ENCODE assay signal across 15 cellular contexts in the genomic region with DNA sequence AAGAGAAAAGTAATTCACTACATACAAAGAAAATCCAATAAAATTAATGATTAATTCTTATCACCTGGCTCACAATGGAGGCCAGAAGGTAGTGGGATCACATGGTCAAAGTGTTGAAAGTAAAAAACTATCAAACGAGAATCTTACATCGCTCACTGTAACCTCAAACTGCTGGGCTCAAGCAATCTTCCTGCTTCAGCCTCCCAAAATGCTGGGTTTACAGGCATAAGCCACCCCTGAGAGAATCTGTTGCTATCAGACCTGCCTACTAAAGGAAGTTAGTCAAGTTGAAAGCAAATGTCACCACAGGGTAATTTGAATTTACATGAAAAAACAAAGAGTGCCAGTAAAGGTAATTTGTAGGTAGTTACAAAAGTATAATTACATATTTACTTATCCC.
A peak's percentile ranks its signal among the peaks of the same experiment; 100 is the strongest.
DNase-seq lines count a peak whose midpoint lies in the region; ATAC-seq, FAIRE-seq and TF ChIP-seq lines count a peak whose summit lies in the region.
"Had no signal": no experiment of that assay in that cellular context is flagged by ENCODE, and none has a peak within 500 bp of the region (broad histone marks: within the 10 kb centered on the region; RNA-seq: fewer than 3 reads in every experiment).

No MANE protein-coding gene starts in this region.

- 0 out of 4 replicates have a peak, but pooled peaks cover 0 to 2% of the 10 kb centered on the region in 2 experiments for H3K36me3 ChIP-seq in GM12878 (ENCODE audit: control insufficient read depth in 2 of 2, insufficient read depth in 2 of 2, low read length in 1 of 2)

- H3K27ac Mint-ChIP-seq in activated CD4-positive, alpha-beta T cell treated with anti-CD3 and anti-CD28 coated beads for 36 hours = no peak overlapping the region
- H3K27ac Mint-ChIP-seq: brain; stimulated activated naive CD8-positive, alpha-beta T cell treated with anti-CD3 and anti-CD28 coated beads, Interleukin-15, Interleukin-2, amounts not matched to agents 100 ng/mL and 50 ng/mL, for 24 hours had no signal

- no peaks in the 10 kb centered on the region for H3K27me3 ChIP-seq in GM12878 (replicated peaks in 1 of 2; ENCODE audit: control insufficient read depth in 2 of 2, insufficient read depth in 2 of 2, low read length in 1 of 2)
- H3K27me3 ChIP-seq: hepatocyte had no signal

- H3K79me2 ChIP-seq in GM12878 (ENCODE audit: control insufficient read depth, insufficient read depth, low read length) = no peaks in the 10 kb centered on the region
- H3K79me2 ChIP-seq: hepatocyte had no signal

- H3K4me1 ChIP-seq in GM12878 (ENCODE audit: control insufficient read depth, insufficient read depth, low read length) = peaks cover 6% of the 10 kb centered on the region; the same call in 1 of the 2 replicates

- TF ChIP-seq CTCF in GM12878 (IDR thresholded peaks at IDR 0.05 in 2 of 3, conservative IDR thresholded peaks at IDR 0.05 in 1 of 3; ENCODE audit: control insufficient read depth in 2 of 3, extremely low read depth in 1 of 3, insufficient read depth in 1 of 3, low read depth in 3 of 3, low read length in 3 of 3) = no peak

- peak overlapping the region; percentile 22 for H3K27ac ChIP-seq in GM12878 (ENCODE audit: control insufficient read depth, insufficient read depth)
- H3K27ac ChIP-seq: hepatocyte had no signal

- TF ChIP-seq RAD21 in GM12878 (IDR thresholded peaks at IDR 0.05; ENCODE audit: insufficient read depth, low read depth, low read length) = no peak

- peaks cover 30% of the 10 kb centered on the region for H3K36me3 Mint-ChIP-seq in activated CD4-positive, alpha-beta T cell treated with anti-CD3 and anti-CD28 coated beads for 36 hours (ENCODE audit: low read depth)

- no TSS peak for BruUV-seq in GM12878 (replicated peaks; lab: Mats Ljungman, UMichigan)

- peak; percentile 47 for FAIRE-seq in GM12878 (lab: Jason Lieb, UNC)

- RAD21 ChIA-PET in GM12878 (lab: Charles Lee; ENCODE audit: unreplicated experiment) = no interaction called here

- in situ Hi-C loops in GM12878 (cut with MboI) = no loop called here

- TF ChIP-seq EP300 in GM12878 (IDR thresholded peaks at IDR 0.05; ENCODE audit: borderline replicate concordance in 1 of 2, control insufficient read depth in 1 of 2, low read depth in 2 of 2, low read length in 2 of 2) = no peak

- POLR2A ChIA-PET in activated CD4-positive, alpha-beta T cell treated with anti-CD3 and anti-CD28 coated beads for 36 hours (lab: Charles Lee) = no interaction called here
- POLR2A ChIA-PET in GM12878 (lab: Charles Lee) = no interaction called here

- peak overlapping the region; percentile 41; the same call in 1 of the 2 replicates for H2AFZ ChIP-seq in GM12878 (ENCODE audit: control insufficient read depth, low read depth, low read length)
- H2AFZ ChIP-seq: hepatocyte had no signal

- H3K27me3 Mint-ChIP-seq in activated CD4-positive, alpha-beta T cell treated with anti-CD3 and anti-CD28 coated beads for 36 hours = no peaks in the 10 kb centered on the region
- H3K27me3 Mint-ChIP-seq: stimulated activated naive CD8-positive, alpha-beta T cell treated with anti-CD3 and anti-CD28 coated beads, Interleukin-15, Interleukin-2, amounts not matched to agents 100 ng/mL and 50 ng/mL, for 24 hours had no signal

- SMC1A ChIA-PET in GM12878 (lab: Charles Lee; ENCODE audit: uncharacterized antibody, unreplicated experiment) = no interaction called here

- intact Hi-C loops in activated CD4-positive, alpha-beta T cell treated with anti-CD3 and anti-CD28 coated beads for 36 hours (cut with DNase I, micrococcal nuclease) = loop anchor here in 1 of 2 experiments (1.0 to 10.0 kb wide), 2 partner anchors 279 to 399 kb away; a partner anchor contains a TSS
- intact Hi-C loops in GM12878 (cut with micrococcal nuclease; ENCODE audit: unreplicated experiment) = no loop called here

- peaks cover 9% of the 10 kb centered on the region for H3K9me3 Mint-ChIP-seq in activated CD4-positive, alpha-beta T cell treated with anti-CD3 and anti-CD28 coated beads for 36 hours (ENCODE audit: low read depth)
- H3K9me3 Mint-ChIP-seq: stimulated activated naive CD8-positive, alpha-beta T cell treated with anti-CD3 and anti-CD28 coated beads, Interleukin-15, Interleukin-2, amounts not matched to agents 100 ng/mL and 50 ng/mL, for 24 hours had no signal

- no peaks in the 10 kb centered on the region; the same call in 2 of the 3 replicates for H3K9me3 ChIP-seq in GM12878 (replicated peaks; ENCODE audit: control insufficient read depth, insufficient read depth, low read length)

- no peak overlapping the region for H3K9ac ChIP-seq in GM12878 (ENCODE audit: control insufficient read depth, insufficient read depth, low read length)

- no peak overlapping the region for H3K4me3 ChIP-seq in GM12878
- H3K4me3 ChIP-seq: hepatocyte, lung had no signal

- ATAC-seq in activated CD4-positive, alpha-beta T cell treated with anti-CD3 and anti-CD28 coated beads for 36 hours = peak; percentile 91
- peak; percentile 51 for ATAC-seq in GM21367 (IDR thresholded peaks at IDR 0.05; ENCODE audit: unreplicated experiment)
- peak; percentile 78 for ATAC-seq in HG03442 (IDR thresholded peaks at IDR 0.05; ENCODE audit: unreplicated experiment)
- peak; percentile 82 for ATAC-seq in GM12878
- no peak for ATAC-seq in HG03196 (IDR thresholded peaks at IDR 0.05; ENCODE audit: unreplicated experiment)

- H3K4me3 Mint-ChIP-seq in activated CD4-positive, alpha-beta T cell treated with anti-CD3 and anti-CD28 coated beads for 36 hours = no peak overlapping the region
- H3K4me3 Mint-ChIP-seq: brain; stimulated activated naive CD8-positive, alpha-beta T cell treated with anti-CD3 and anti-CD28 coated beads, Interleukin-15, Interleukin-2, amounts not matched to agents 100 ng/mL and 50 ng/mL, for 24 hours had no signal

- H4K20me1 ChIP-seq in GM12878 (ENCODE audit: control insufficient read depth, insufficient read depth) = no peaks in the 10 kb centered on the region

- 7% methylated on average over 2 of the region's 2 CpGs for WGBS in GM12878 (ENCODE audit: insufficient coverage, insufficient replicate concordance, low lambda C conversion rate, missing lambda C conversion rate)

- peaks cover 15% of the 10 kb centered on the region for H3K4me1 Mint-ChIP-seq in activated CD4-positive, alpha-beta T cell treated with anti-CD3 and anti-CD28 coated beads for 36 hours

- H3K4me2 ChIP-seq in GM12878 (ENCODE audit: control insufficient read depth, insufficient read depth) = no peak overlapping the region
- H3K4me2 ChIP-seq: hepatocyte had no signal

- CTCF ChIA-PET in activated CD4-positive, alpha-beta T cell treated with anti-CD3 and anti-CD28 coated beads for 36 hours (lab: Charles Lee) = interaction anchor here (4.1 kb wide), 1 partner anchor 13 kb away, joined by 16 read pairs; no protein-coding TSS in a partner anchor
- CTCF ChIA-PET in GM12878 (lab: Yijun Ruan, JAX) = interaction anchor here (1.0 to 3.2 kb wide), 2 partner anchors 399 to 660 kb away, joined by 4 to 14 read pairs; a partner anchor contains a TSS

- no peak for TF ChIP-seq POLR2A in GM12878 (IDR thresholded peaks at IDR 0.05; ENCODE audit: low read depth, low read length)

- peak; percentile 24 for DNase-seq in activated CD4-positive, alpha-beta T cell treated with anti-CD3 and anti-CD28 coated beads for 36 hours
- DNase-seq in activated CD4-positive, alpha-beta T cell treated with anti-CD3 and anti-CD28 coated beads, Interleukin-2, amount 50 U/mL, for 1 hour = no peak
- DNase-seq in GM12878 (ENCODE audit: low read depth, low spot score) = peak; percentile 30
- no peak for DNase-seq in OCI-M2 (lab: John Stamatoyannopoulos, UW; ENCODE audit: unreplicated experiment)
- DNase-seq in NAMALWA (ENCODE audit: low spot score) = no peak
- DNase-seq: activated CD8-positive, alpha-beta memory T cell treated with anti-CD3 and anti-CD28 coated beads, Interleukin-2, amount 50 U/mL, for 4 hours; DMS153; NCI-H2107 had no signal

TF ChIP-seq in GM12878, 131 proteins besides CTCF, POLR2A, EP300 and RAD21:
- TF ChIP-seq PML (IDR thresholded peaks at IDR 0.05; ENCODE audit: low read length) (no peak), TAF1 (IDR thresholded peaks at IDR 0.05; ENCODE audit: borderline replicate concordance, low read depth, low read length) (no peak), JUNB (IDR thresholded peaks at IDR 0.05) (peak; percentile 60; the same call in 1 of the 2 replicates), RAD51 (IDR thresholded peaks at IDR 0.05) (peak; percentile 10; the same call in 1 of the 2 replicates), BMI1 (IDR thresholded peaks at IDR 0.05; ENCODE audit: borderline replicate concordance) (no peak), SMAD5 (IDR thresholded peaks at IDR 0.05; ENCODE audit: low read depth) (no peak), KLF5 (IDR thresholded peaks at IDR 0.05; ENCODE audit: partially characterized antibody) (no peak), ESRRA (IDR thresholded peaks at IDR 0.05; ENCODE audit: low read length) (no peak), EZH2 (IDR thresholded peaks at IDR 0.05; ENCODE audit: borderline replicate concordance, control insufficient read depth, low read depth, low read length) (no peak), RUNX3 (IDR thresholded peaks at IDR 0.05; ENCODE audit: low read length) (peak; percentile 65)
TF ChIP-seq in GM12878: peak in this region for 3.

Comparison
In these comparisons a context has a peak if more than half of its experiments do, and no peak if none do; other contexts are left out.
1. DNase-seq: peak in activated CD4-positive, alpha-beta T cell treated with anti-CD3 and anti-CD28 coated beads for 36 hours (single experiment) and GM12878 (single experiment); none in activated CD4-positive, alpha-beta T cell treated with anti-CD3 and anti-CD28 coated beads, Interleukin-2, amount 50 U/mL, for 1 hour (single experiment), OCI-M2 (single experiment) and NAMALWA (single experiment).